ENCODE assay signal across 8 cellular contexts in the genomic region with DNA sequence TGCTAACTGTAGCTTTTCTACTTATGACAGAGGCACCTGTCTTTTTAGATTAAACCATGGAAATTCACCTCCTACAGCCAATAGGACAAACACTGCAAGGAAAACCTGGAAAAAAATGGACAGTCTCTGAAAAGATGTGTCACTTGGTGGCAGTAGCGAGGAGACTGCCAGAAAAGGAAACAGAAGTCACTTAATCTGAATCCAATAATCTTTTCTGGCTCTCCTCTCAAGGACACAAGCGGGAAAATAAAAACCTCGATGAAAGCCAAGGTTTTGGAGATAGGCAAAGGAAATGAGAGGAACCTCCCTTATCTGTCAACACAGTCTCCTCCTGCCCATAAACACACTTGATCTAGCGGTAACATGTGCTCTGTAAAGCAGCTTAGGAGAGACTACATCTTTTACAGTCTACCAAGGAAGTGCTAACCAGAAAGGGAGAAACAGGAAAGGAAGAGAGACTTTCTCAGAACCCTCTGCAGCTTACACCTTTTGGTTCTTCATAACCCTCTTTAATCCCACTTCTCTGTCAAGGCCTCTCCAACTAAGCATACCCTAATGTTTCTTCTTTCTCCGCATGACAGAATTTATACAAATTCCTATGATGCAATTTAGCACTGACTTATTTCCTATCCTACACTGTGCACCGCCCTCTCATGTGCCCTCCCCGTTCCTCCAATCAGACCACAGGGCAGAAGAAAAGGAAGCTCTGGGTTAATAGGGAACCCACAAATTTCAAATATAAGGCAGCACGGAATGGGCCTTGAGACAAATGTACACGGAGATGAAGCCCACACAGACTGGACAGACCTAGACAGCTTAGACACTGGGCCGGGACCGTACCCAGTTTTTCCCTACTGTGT. TPM values are rescaled to one million over a fixed set of nuclear protein-coding genes. Genes with fewer than 3 reads are reported as not detected.
A peak's percentile ranks its signal among the peaks of the same experiment; 100 is the strongest.
DNase-seq lines count a peak whose midpoint lies in the region; ATAC-seq and TF ChIP-seq lines count a peak whose summit lies in the region.

No MANE protein-coding gene starts in this region.

- no peaks in the 10 kb centered on the region for H3K27me3 Mint-ChIP-seq in activated T-cell treated with anti-CD3 and anti-CD28 coated beads, Interleukin-2, amount 50 U/mL, for 72 hours (ENCODE audit: low read depth)
- no peaks in the 10 kb centered on the region for H3K27me3 Mint-ChIP-seq in type B pancreatic cell

- peak; percentile 2 to 12 for DNase-seq in activated T-cell treated with anti-CD3 and anti-CD28 coated beads, Interleukin-2, amount 50 U/mL, for 72 hours
- no peak for DNase-seq in activated T-cell treated with anti-CD3 and anti-CD28 coated beads, Interleukin-2, amount 50 U/mL, for 1 hour
- peak; percentile 86 for DNase-seq in HT-29 (ENCODE audit: low spot score)
- peak; percentile 77 for DNase-seq in SIG-M5 (lab: John Stamatoyannopoulos, UW)
- peak; percentile 44 for DNase-seq in colonic mucosa
- peak; percentile 65 for DNase-seq in lower lobe of right lung
- no peak for DNase-seq in type B pancreatic cell (ENCODE audit: extremely low spot score, unreplicated experiment)

- H3K4me1 ChIP-seq in colonic mucosa (no peaks in the 10 kb centered on the region), lower lobe of right lung (peaks cover 31% of the 10 kb centered on the region)

- H3K9ac ChIP-seq in colonic mucosa (ENCODE audit: low read depth in 2 of 2, low read length in 2 of 2) = peak overlapping the region in 1 of 2 donors; percentile 22

- H3K27me3 ChIP-seq in colonic mucosa (no peaks in the 10 kb centered on the region), lower lobe of right lung (ENCODE audit: low read depth) (no peaks in the 10 kb centered on the region)

- peaks cover 45% of the 10 kb centered on the region for H3K4me1 Mint-ChIP-seq in activated T-cell treated with anti-CD3 and anti-CD28 coated beads, Interleukin-2, amount 50 U/mL, for 72 hours (ENCODE audit: low read depth)
- peaks cover 31% of the 10 kb centered on the region for H3K4me1 Mint-ChIP-seq in type B pancreatic cell (ENCODE audit: unreplicated experiment)

- H3K36me3 ChIP-seq in colonic mucosa (no peaks in the 10 kb centered on the region), lower lobe of right lung (no peaks in the 10 kb centered on the region)

- H3K27ac Mint-ChIP-seq in activated T-cell treated with anti-CD3 and anti-CD28 coated beads, Interleukin-2, amount 50 U/mL, for 72 hours = peak overlapping the region; percentile 93
- H3K27ac Mint-ChIP-seq in type B pancreatic cell = peak overlapping the region; percentile 57

- intact Hi-C loops in colonic mucosa (cut with DNase I) (loop anchor here (5.0 kb wide), 1 partner anchor 121 kb away; no protein-coding TSS in a partner anchor), lower lobe of right lung (cut with DNase I) (no loop called here)

- H3K4me3 Mint-ChIP-seq in activated T-cell treated with anti-CD3 and anti-CD28 coated beads, Interleukin-2, amount 50 U/mL, for 72 hours = peak overlapping the region; percentile 56 to 73
- no peak overlapping the region for H3K4me3 Mint-ChIP-seq in type B pancreatic cell

- no peak for TF ChIP-seq CTCF in colonic mucosa (IDR thresholded peaks at IDR 0.05)
- peak; percentile 46 for TF ChIP-seq CTCF in lower lobe of right lung (IDR thresholded peaks at IDR 0.05)
- TF ChIP-seq CTCF in type B pancreatic cell (conservative IDR thresholded peaks at IDR 0.05) = peak; percentile 57

- H3K9me3 Mint-ChIP-seq in activated T-cell treated with anti-CD3 and anti-CD28 coated beads, Interleukin-2, amount 50 U/mL, for 72 hours = no peaks in the 10 kb centered on the region
- no peaks in the 10 kb centered on the region for H3K9me3 Mint-ChIP-seq in type B pancreatic cell

- ATAC-seq in activated T-cell treated with anti-CD3 and anti-CD28 coated beads, Interleukin-2, amount 50 U/mL, for 72 hours (replicated peaks in 1 of 2) = peak; percentile 77 to 80
- ATAC-seq in GM21528 (IDR thresholded peaks at IDR 0.05; ENCODE audit: low FRiP score, unreplicated experiment) (peak; percentile 72), lower lobe of right lung (peak; percentile 87 to 92)

- H3K27ac ChIP-seq in colonic mucosa = peak overlapping the region; percentile 31
- H3K27ac ChIP-seq in lower lobe of right lung = peak overlapping the region; percentile 64

- H3K4me3 ChIP-seq in colonic mucosa (no peak overlapping the region), lower lobe of right lung (peak overlapping the region; percentile 35)

- H3K9me3 ChIP-seq in colonic mucosa (no peaks in the 10 kb centered on the region), lower lobe of right lung (no peaks in the 10 kb centered on the region)

- H3K36me3 Mint-ChIP-seq in activated T-cell treated with anti-CD3 and anti-CD28 coated beads, Interleukin-2, amount 50 U/mL, for 72 hours (ENCODE audit: insufficient read depth in 2 of 2) = no peaks in the 10 kb centered on the region
- H3K36me3 Mint-ChIP-seq in type B pancreatic cell = peaks cover 14% of the 10 kb centered on the region

RNA-seq across cellular contexts. Expression of gene CLASP1, which starts 52.8 kb away (rescaled TPM):
- total RNA-seq in activated T-cell treated with anti-CD3 and anti-CD28 coated beads, Interleukin-2, amount 50 U/mL, for 72 hours = 100 to 1,000 TPM in 1 of 2 donors, 10 to 100 TPM in 1; 95.1 to 121 TPM
- total RNA-seq in HT-29 (2014; rRNA removed; shearing (Covaris generic)) = 27.9 and 29.2 TPM in 2 replicates
- 10 to 100 TPM; 30.3 to 32.3 TPM for total RNA-seq in colonic mucosa
- total RNA-seq in lower lobe of right lung = 45.8 TPM
- 42.7 and 74.6 TPM in 2 replicates for total RNA-seq in type B pancreatic cell (ENCODE audit: low replicate concordance)

Comparison
In these comparisons a context has a peak if more than half of its experiments do, and no peak if none do; other contexts are left out.
1. DNase-seq: peak in activated T-cell treated with anti-CD3 and anti-CD28 coated beads, Interleukin-2, amount 50 U/mL, for 72 hours (2 of 2), HT-29 (single experiment), SIG-M5 (single experiment), colonic mucosa (single experiment) and lower lobe of right lung (single experiment); none in activated T-cell treated with anti-CD3 and anti-CD28 coated beads, Interleukin-2, amount 50 U/mL, for 1 hour (single experiment) and type B pancreatic cell (single experiment).
2. Peak in every context shown above with its lines, with median percentiles within 50 percentile points of each other: ATAC-seq.